ENCODE assay signal across 24 cellular contexts in the genomic region with DNA sequence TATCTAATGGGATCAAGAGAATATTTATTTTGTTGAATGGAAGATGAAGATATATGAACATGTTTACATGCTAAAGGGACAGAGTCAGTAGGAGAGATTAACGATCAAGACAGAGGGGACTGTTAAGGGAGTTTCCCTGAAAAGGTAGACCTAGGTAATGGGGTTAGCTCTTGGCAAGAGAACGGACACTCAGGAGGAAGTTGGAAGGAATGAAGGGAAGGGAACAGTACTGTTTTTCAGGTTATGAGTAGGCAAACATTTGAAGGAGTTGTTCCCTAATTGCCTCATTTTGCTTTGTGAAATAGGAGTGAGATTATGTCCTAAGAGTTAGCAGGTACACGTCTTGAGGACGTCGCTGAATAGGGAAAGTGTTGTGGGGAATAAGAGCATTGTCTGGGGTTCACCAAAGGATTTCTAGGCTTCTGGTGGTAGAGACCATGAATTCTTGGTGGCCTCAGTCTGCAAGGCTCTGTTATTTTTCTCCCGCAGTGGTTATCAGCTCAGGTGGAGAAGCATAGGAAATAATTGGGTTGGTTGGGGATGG. TPM values are rescaled to one million over a fixed set of nuclear protein-coding genes. Genes with fewer than 3 reads are reported as not detected.
DNase-seq lines count a peak whose midpoint lies in the region; ATAC-seq and TF ChIP-seq lines count a peak whose summit lies in the region.
"Had no signal": no experiment of that assay in that cellular context is flagged by ENCODE, and none has a peak within 500 bp of the region (broad histone marks: within the 10 kb centered on the region; RNA-seq: fewer than 3 reads in every experiment).

No MANE protein-coding gene starts in this region.

- no peak overlapping the region for H4K91ac ChIP-seq in IMR-90 (ENCODE audit: insufficient read depth, low read depth, low read length)

- no peaks in the 10 kb centered on the region for H3K9me3 ChIP-seq in IMR-90 (ENCODE audit: control insufficient read depth, insufficient read depth, low read length)
- no peaks in the 10 kb centered on the region for H3K9me3 ChIP-seq in colonic mucosa
- H3K9me3 ChIP-seq in transverse colon = no peaks in the 10 kb centered on the region
- H3K9me3 ChIP-seq: BLaER1, Caco-2 had no signal

- peaks cover 13% of the 10 kb centered on the region for H3K9me1 ChIP-seq in IMR-90 (ENCODE audit: insufficient read depth, low read length)

- no peak overlapping the region for H2BK5ac ChIP-seq in IMR-90 (ENCODE audit: low read depth, low read length, poor library complexity, severe bottlenecking)

- ATAC-seq in IMR-90 (ENCODE audit: low read depth) (no peak), memory B cell (ENCODE audit: low read depth) (no peak)
- ATAC-seq in stimulated activated naive B cell treated with anti-CD40 and anti-IgM and Interleukin-4, amounts not matched to agents 10 μg/mL and 1 μg/mL and 100 μg/mL, for 72 hours (replicated peaks) = no peak
- ATAC-seq: Panc1 had no signal

- H3K36me3 Mint-ChIP-seq in memory B cell = no peaks in the 10 kb centered on the region
- H3K36me3 Mint-ChIP-seq in stimulated activated naive B cell treated with anti-CD40 and anti-IgM and Interleukin-4, amounts not matched to agents 10 μg/mL and 1 μg/mL and 100 μg/mL, for 72 hours = peaks cover 0 to 8% of the 10 kb centered on the region in 2 donors

- TF ChIP-seq CTCF in IMR-90 (conservative IDR thresholded peaks at IDR 0.05; ENCODE audit: low read depth, low read length) (no peak), colonic mucosa (IDR thresholded peaks at IDR 0.05) (no peak), transverse colon (IDR thresholded peaks at IDR 0.05) (no peak)

- no peaks in the 10 kb centered on the region for H3K9me3 Mint-ChIP-seq in memory B cell
- H3K9me3 Mint-ChIP-seq in stimulated activated naive B cell treated with anti-CD40 and anti-IgM and Interleukin-4, amounts not matched to agents 10 μg/mL and 1 μg/mL and 100 μg/mL, for 72 hours = no peaks in the 10 kb centered on the region
- H3K9me3 Mint-ChIP-seq: CD4-positive, alpha-beta T cell; HFFc6 had no signal

- no peak overlapping the region for H4K5ac ChIP-seq in IMR-90 (ENCODE audit: low read depth, low read length)

- no peaks in the 10 kb centered on the region for H3K36me3 ChIP-seq in IMR-90 (ENCODE audit: control insufficient read depth, insufficient read depth, low read length)
- no peaks in the 10 kb centered on the region for H3K36me3 ChIP-seq in colonic mucosa
- no peaks in the 10 kb centered on the region for H3K36me3 ChIP-seq in transverse colon
- H3K36me3 ChIP-seq: BLaER1 had no signal

- POLR2A ChIA-PET in IMR-90 (lab: Charles Lee; ENCODE audit: unreplicated experiment) = no interaction called here

- H3K9ac ChIP-seq in IMR-90 (ENCODE audit: low read depth, low read length) (no peak overlapping the region), colonic mucosa (ENCODE audit: low read depth in 2 of 2, low read length in 2 of 2) (no peak overlapping the region)
- H3K9ac ChIP-seq: BLaER1 had no signal

- TF ChIP-seq RAD21 in IMR-90 (IDR thresholded peaks at IDR 0.05; ENCODE audit: low read length) = no peak

- no peak overlapping the region for H2AFZ ChIP-seq in IMR-90 (replicated peaks; ENCODE audit: low read length, poor library complexity)

- H3K27me3 ChIP-seq in IMR-90 (ENCODE audit: control insufficient read depth, insufficient read depth, low read length) (no peaks in the 10 kb centered on the region), colonic mucosa (no peaks in the 10 kb centered on the region), transverse colon (no peaks in the 10 kb centered on the region)
- H3K27me3 ChIP-seq: BLaER1 had no signal

- H3K27ac ChIP-seq in IMR-90 (ENCODE audit: insufficient read depth, low read length) (no peak overlapping the region), colonic mucosa (peak overlapping the region; percentile 43), transverse colon (peak overlapping the region in 3 of 4 donors; percentile 37 to 81 (median 60))
- H3K27ac ChIP-seq: BLaER1 had no signal

- no peak overlapping the region for H2AK9ac ChIP-seq in IMR-90 (replicated peaks; ENCODE audit: low read depth, low read length, poor library complexity)

- no peak overlapping the region for H2BK120ac ChIP-seq in IMR-90 (ENCODE audit: low read depth, low read length)

- H3K79me1 ChIP-seq in IMR-90 (ENCODE audit: low read depth in 1 of 2, low read length in 2 of 2) = peaks cover 36 to 87% of the 10 kb centered on the region in 2 experiments

- no peaks in the 10 kb centered on the region for H3K27me3 Mint-ChIP-seq in memory B cell
- H3K27me3 Mint-ChIP-seq in stimulated activated naive B cell treated with anti-CD40 and anti-IgM and Interleukin-4, amounts not matched to agents 10 μg/mL and 1 μg/mL and 100 μg/mL, for 72 hours = no peaks in the 10 kb centered on the region
- H3K27me3 Mint-ChIP-seq: CD4-positive, alpha-beta T cell had no signal

- no peak overlapping the region for H4K8ac ChIP-seq in IMR-90 (ENCODE audit: low read depth in 2 of 2, low read length in 2 of 2)

- no peak overlapping the region for H2AK5ac ChIP-seq in IMR-90 (ENCODE audit: low read depth, low read length)

- H3K27ac Mint-ChIP-seq in memory B cell = peak overlapping the region; percentile 39
- no peak overlapping the region for H3K27ac Mint-ChIP-seq in stimulated activated naive B cell treated with anti-CD40 and anti-IgM and Interleukin-4, amounts not matched to agents 10 μg/mL and 1 μg/mL and 100 μg/mL, for 72 hours
- H3K27ac Mint-ChIP-seq: CD4-positive, alpha-beta T cell; HFFc6 had no signal

- CTCF ChIA-PET in IMR-90 (lab: Yijun Ruan, JAX) = no interaction called here

- TF ChIP-seq EP300 in transverse colon (IDR thresholded peaks at IDR 0.05; ENCODE audit: low read depth) = no peak

- TF ChIP-seq POLR2A in IMR-90 (IDR thresholded peaks at IDR 0.05; ENCODE audit: low read depth, low read length) (no peak), transverse colon (IDR thresholded peaks at IDR 0.05) (no peak)

- no peak overlapping the region for H3K4me2 ChIP-seq in IMR-90 (ENCODE audit: low read depth, low read length)
- H3K4me2 ChIP-seq: BLaER1 had no signal

- peak overlapping the region; percentile 15; the same call in 1 of the 2 replicates for H3K23ac ChIP-seq in IMR-90 (ENCODE audit: low read depth, low read length)

- H4K20me1 ChIP-seq in IMR-90 (ENCODE audit: insufficient read depth, low read length) = peaks cover 88% of the 10 kb centered on the region

- H3K4me1 ChIP-seq in IMR-90 (ENCODE audit: control insufficient read depth, insufficient read depth, low read length) (peaks cover 11% of the 10 kb centered on the region), colonic mucosa (peaks cover 20% of the 10 kb centered on the region), transverse colon (peaks cover 21 to 76% (median 54%) of the 10 kb centered on the region in 4 donors)

- H3K4me3 ChIP-seq in IMR-90 (ENCODE audit: insufficient read depth, low read depth, low read length) (no peak overlapping the region), colonic mucosa (no peak overlapping the region), transverse colon (no peak overlapping the region)
- H3K4me3 ChIP-seq: BLaER1 had no signal

- intact Hi-C loops in IMR-90 (cut with micrococcal nuclease) = no loop called here
- intact Hi-C loops in colonic mucosa (cut with DNase I) = no loop called here
- intact Hi-C loops in transverse colon (cut with DNase I; ENCODE audit: low total_unique reads) = no loop called here

- H2BK15ac ChIP-seq in IMR-90 (ENCODE audit: low read depth, low read length) = no peak overlapping the region

- dilution Hi-C loops in IMR-90 (cut with HindIII; ENCODE audit: low sequenced_read_pairs, unreplicated experiment) = no loop called here

- H3K18ac ChIP-seq in IMR-90 (ENCODE audit: low read depth, low read length) = no peak overlapping the region

- DNase-seq in IMR-90 (no peak), colonic mucosa (no peak), memory B cell (ENCODE audit: low spot score in 2 of 2) (no peak), transverse colon (no peak), NCI-H526 (lab: John Stamatoyannopoulos, UW) (no peak), SKM-1 (lab: John Stamatoyannopoulos, UW; ENCODE audit: unreplicated experiment) (no peak), dedifferentiated amniotic fluid mesenchymal stem cell (ENCODE audit: extremely low spot score) (no peak)
- DNase-seq in stimulated activated naive B cell treated with anti-CD40 and anti-IgM and Interleukin-4, amounts not matched to agents 10 μg/mL and 1 μg/mL and 100 μg/mL, for 72 hours = no peak
- DNase-seq: Caco-2; CD4-positive, alpha-beta T cell; DMS153; H7; HFFc6; KG1; NCI-H1092; NCI-H1436; NCI-H187 treated with DMSO at 0.1 percent for 48 hours; NCI-H2227 treated with DMSO at 0.1 percent for 48 hours; NCI-H510A treated with DMSO at 0.1 percent for 48 hours; NCI-H774; NK-92 treated with Interleukin-12 subunit alpha and Interleukin-12 subunit beta, amount 100 ng/mL, for 24 hours; SIG-M5 had no signal

- no peak overlapping the region for H3K4me3 Mint-ChIP-seq in memory B cell
- H3K4me3 Mint-ChIP-seq in stimulated activated naive B cell treated with anti-CD40 and anti-IgM and Interleukin-4, amounts not matched to agents 10 μg/mL and 1 μg/mL and 100 μg/mL, for 72 hours = no peak overlapping the region
- H3K4me3 Mint-ChIP-seq: CD4-positive, alpha-beta T cell; HFFc6 had no signal

- H3K4ac ChIP-seq in IMR-90 (ENCODE audit: low read depth, low read length) = no peak overlapping the region

- no peak overlapping the region for H3K56ac ChIP-seq in IMR-90 (ENCODE audit: extremely low read depth, insufficient read depth, low read length)

- H3K14ac ChIP-seq in IMR-90 (replicated peaks; ENCODE audit: low read depth, low read length) = no peak overlapping the region

- no peak overlapping the region for H2BK20ac ChIP-seq in IMR-90 (ENCODE audit: low read depth, low read length)

- H3K4me1 Mint-ChIP-seq in memory B cell = peaks cover 29% of the 10 kb centered on the region
- peaks cover 32 to 53% of the 10 kb centered on the region in 2 donors for H3K4me1 Mint-ChIP-seq in stimulated activated naive B cell treated with anti-CD40 and anti-IgM and Interleukin-4, amounts not matched to agents 10 μg/mL and 1 μg/mL and 100 μg/mL, for 72 hours

- in situ Hi-C loops in IMR-90 (cut with MboI; ENCODE audit: low sequenced_read_pairs) = no loop called here
- in situ Hi-C loops in transverse colon (cut with MboI; ENCODE audit: low pct_ligation_motif_present in 1 of 4, low pct_unique_long_range_greater_than_20kb in 1 of 4, low sequenced_read_pairs in 3 of 4) = no loop called here

- 91% methylated on average over 5 of the region's 6 CpGs; no CpG with 5 or more reads in 1 of the 2 experiments for WGBS in IMR-90 (ENCODE audit: extremely low coverage in 2 of 2, insufficient read length in 1 of 2), 2 experiments
- WGBS in transverse colon (ENCODE audit: low coverage in 1 of 2), 2 donors = 53 to 69% methylated on average over 6 of the region's 6 CpGs

- BruUV-seq in IMR-90 (replicated peaks; lab: Mats Ljungman, UMichigan) = no TSS peak

TF ChIP-seq in IMR-90, 13 proteins besides CTCF, POLR2A, EP300 and RAD21 (continues in another document):
- TF ChIP-seq CEBPB (IDR thresholded peaks at IDR 0.05; ENCODE audit: low read depth, low read length) = no peak

RNA-seq across cellular contexts. Expression of a gene that starts 41.3 kb away (rescaled TPM):
- 32.4 and 40.3 TPM in 2 replicates for total RNA-seq in IMR-90 (2012; rRNA removed)
- 27.9 and 35.9 TPM in 2 replicates for polyA plus RNA-seq in IMR-90 (2012; rRNA removed)
- polyA plus RNA-seq in IMR-90 (2012; cell fraction: cytosol; rRNA removed) = 6.7 and 13.5 TPM in 2 replicates
- polyA plus RNA-seq in IMR-90 (2012; cell fraction: nucleus; rRNA removed; ENCODE audit: low replicate concordance) = 26.0 and 126 TPM in 2 replicates
- 10 to 100 TPM; 63.3 to 85.3 TPM for total RNA-seq in colonic mucosa
- total RNA-seq in transverse colon = 100 to 1,000 TPM; 115 to 188 (median 165) TPM
